Comparison of ENCODE assay signal across 25 cellular contexts in genomic region chr4:1678244-1678643, GRCh38. TPM values are rescaled to one million over a fixed set of nuclear protein-coding genes. Genes with fewer than 3 reads are reported as not detected.
"Had no signal": no experiment of that assay in that cellular context is flagged by ENCODE, and none has a peak within 500 bp of the region (broad histone marks: within the 10 kb centered on the region; RNA-seq: fewer than 3 reads in every experiment).

No MANE protein-coding gene starts in this region.

- H3K9me3 Mint-ChIP-seq: activated naive CD4-positive, alpha-beta T cell treated with anti-CD3 and anti-CD28 coated beads, Interleukin-2, amount 50 U/mL, for 24 hours had no signal

- ATAC-seq: activated CD4-positive, alpha-beta T cell treated with anti-CD3 and anti-CD28 coated beads for 36 hours; activated CD8-positive, alpha-beta T cell treated with anti-CD3 and anti-CD28 coated beads, Interleukin-2, amount 10 ng/mL, durations not matched to agents 7 days and 5 days; body of pancreas had no signal

- DNase-seq: activated CD4-positive, alpha-beta T cell treated with anti-CD3 and anti-CD28 coated beads for 36 hours; activated CD4-positive, alpha-beta T cell treated with anti-CD3 and anti-CD28 coated beads, Interleukin-2, amount 50 U/mL, for 4 hours; activated CD8-positive, alpha-beta memory T cell treated with anti-CD3 and anti-CD28 coated beads, Interleukin-2, amount 50 U/mL, for 48 hours; activated CD8-positive, alpha-beta T cell treated with anti-CD3 and anti-CD28 coated beads, Interleukin-2, amount 10 ng/mL, durations not matched to agents 7 days and 5 days; activated naive CD4-positive, alpha-beta T cell; activated T-cell treated with anti-CD3 and anti-CD28 coated beads, Interleukin-2, amount 50 U/mL, for 1 hour; body of pancreas; IMR-90; KG1; MV-4-11; NCI-H1092 treated with DMSO at 0.1 percent for 48 hours; NCI-H1417 treated with DMSO at 0.1 percent for 48 hours; NCI-H1694; NCI-H2029; NCI-H2107; NCI-H2171 treated with DMSO at 0.1 percent for 48 hours; NCI-H345; NCI-H510A; NCI-H526 treated with DMSO at 0.1 percent for 48 hours; NCI-H82; SIG-M5; T-helper 2 cell; T1000 had no signal

- H3K4me3 Mint-ChIP-seq: activated CD4-positive, alpha-beta T cell treated with anti-CD3 and anti-CD28 coated beads for 36 hours; activated CD8-positive, alpha-beta T cell treated with anti-CD3 and anti-CD28 coated beads, Interleukin-2, amount 10 ng/mL, durations not matched to agents 7 days and 5 days; activated naive CD4-positive, alpha-beta T cell treated with anti-CD3 and anti-CD28 coated beads, Interleukin-2, amount 50 U/mL, for 24 hours had no signal

- H3K27me3 Mint-ChIP-seq: activated CD4-positive, alpha-beta T cell treated with anti-CD3 and anti-CD28 coated beads for 36 hours; activated naive CD4-positive, alpha-beta T cell treated with anti-CD3 and anti-CD28 coated beads, Interleukin-2, amount 50 U/mL, for 24 hours had no signal

- H3K36me3 Mint-ChIP-seq: activated naive CD4-positive, alpha-beta T cell treated with anti-CD3 and anti-CD28 coated beads, Interleukin-2, amount 50 U/mL, for 24 hours had no signal

- H3K9me3 ChIP-seq: ascending aorta, body of pancreas had no signal

- H3K27ac Mint-ChIP-seq: activated CD4-positive, alpha-beta T cell treated with anti-CD3 and anti-CD28 coated beads for 36 hours; activated CD8-positive, alpha-beta T cell treated with anti-CD3 and anti-CD28 coated beads, Interleukin-2, amount 10 ng/mL, durations not matched to agents 7 days and 5 days; activated naive CD4-positive, alpha-beta T cell treated with anti-CD3 and anti-CD28 coated beads, Interleukin-2, amount 50 U/mL, for 24 hours had no signal

RNA-seq across cellular contexts. Expression of gene FAM53A, which starts 5.9 kb away (rescaled TPM):
- total RNA-seq: ascending aorta had no signal
